In genomic region chr12:98397323-98398105, GRCh38 we compare ENCODE assay signal across 8 cellular contexts.
A peak's percentile ranks its signal among the peaks of the same experiment; 100 is the strongest.
DNase-seq lines count a peak whose midpoint lies in the region; ATAC-seq and TF ChIP-seq lines count a peak whose summit lies in the region.

No MANE protein-coding gene starts in this region.

- H3K27ac ChIP-seq in CD4-positive, alpha-beta T cell (ENCODE audit: low read depth, low read length): no peak overlapping the region

- CTCF ChIA-PET in CD4-positive, alpha-beta T cell (lab: Charles Lee): interaction anchor here (0.9 to 1.2 kb wide), 3 partner anchors 9 to 297 kb away, joined by 3 to 5 read pairs (median 3); no protein-coding TSS in a partner anchor
- CTCF ChIA-PET in activated CD8-positive, alpha-beta T cell treated with anti-CD3 and anti-CD28 coated beads for 36 hours (lab: Charles Lee): interaction anchor here (0.6 to 1.4 kb wide), 10 partner anchors 9 to 1248 kb away, joined by 3 to 9 read pairs (median 4); no protein-coding TSS in a partner anchor

- no peaks in the 10 kb centered on the region for H3K27me3 ChIP-seq in CD4-positive, alpha-beta T cell (ENCODE audit: control insufficient read depth, insufficient read depth, low read length)

- POLR2A ChIA-PET in CD4-positive, alpha-beta T cell (lab: Charles Lee): interaction anchor here (1.1 kb wide), 1 partner anchor 1490 kb away, joined by 3 read pairs; no protein-coding TSS in a partner anchor
- POLR2A ChIA-PET in activated CD8-positive, alpha-beta T cell treated with anti-CD3 and anti-CD28 coated beads for 36 hours (lab: Charles Lee): interaction anchor here (0.7 to 1.2 kb wide), 2 partner anchors 172 to 196 kb away, joined by 3 read pairs; partner anchors contain the start of gene SLC25A3

- no peaks in the 10 kb centered on the region for H3K9me3 Mint-ChIP-seq in CD4-positive, alpha-beta T cell
- no peaks in the 10 kb centered on the region for H3K9me3 Mint-ChIP-seq in activated CD8-positive, alpha-beta T cell treated with anti-CD3 and anti-CD28 coated beads for 36 hours
- H3K9me3 Mint-ChIP-seq in memory B cell: no peaks in the 10 kb centered on the region

- H3K4me1 Mint-ChIP-seq in CD4-positive, alpha-beta T cell (ENCODE audit: low read depth): peaks cover 28% of the 10 kb centered on the region
- H3K4me1 Mint-ChIP-seq in activated CD8-positive, alpha-beta T cell treated with anti-CD3 and anti-CD28 coated beads for 36 hours (ENCODE audit: low read depth): peaks cover 32% of the 10 kb centered on the region
- H3K4me1 Mint-ChIP-seq in memory B cell: peaks cover 7% of the 10 kb centered on the region

- peak overlapping the region; percentile 16 for H3K27ac Mint-ChIP-seq in CD4-positive, alpha-beta T cell
- peak overlapping the region; percentile 61 for H3K27ac Mint-ChIP-seq in activated CD8-positive, alpha-beta T cell treated with anti-CD3 and anti-CD28 coated beads for 36 hours
- peak overlapping the region; percentile 55 for H3K27ac Mint-ChIP-seq in memory B cell

- H3K4me3 Mint-ChIP-seq in CD4-positive, alpha-beta T cell: peak overlapping the region; percentile 75
- peak overlapping the region; percentile 67 for H3K4me3 Mint-ChIP-seq in activated CD8-positive, alpha-beta T cell treated with anti-CD3 and anti-CD28 coated beads for 36 hours
- peak overlapping the region; percentile 82 for H3K4me3 Mint-ChIP-seq in memory B cell

- H3K9me3 ChIP-seq in CD4-positive, alpha-beta T cell (ENCODE audit: control insufficient read depth, low read length): no peaks in the 10 kb centered on the region

- ATAC-seq in CD4-positive, alpha-beta T cell (ENCODE audit: poor library complexity): peak; percentile 96
- ATAC-seq in GM19438 (IDR thresholded peaks at IDR 0.05; ENCODE audit: low read depth, unreplicated experiment): peak; percentile 84
- ATAC-seq in HG03558 (IDR thresholded peaks at IDR 0.05; ENCODE audit: extremely low read depth, unreplicated experiment): peak; percentile 74
- peak; percentile 89 for ATAC-seq in activated CD8-positive, alpha-beta T cell treated with anti-CD3 and anti-CD28 coated beads for 36 hours
- peak; percentile 98 for ATAC-seq in memory B cell (ENCODE audit: low read depth)

- H3K36me3 Mint-ChIP-seq in CD4-positive, alpha-beta T cell (ENCODE audit: low read depth): no peaks in the 10 kb centered on the region
- H3K36me3 Mint-ChIP-seq in activated CD8-positive, alpha-beta T cell treated with anti-CD3 and anti-CD28 coated beads for 36 hours (ENCODE audit: low read depth): no peaks in the 10 kb centered on the region
- H3K36me3 Mint-ChIP-seq in memory B cell: no peaks in the 10 kb centered on the region

- intact Hi-C loops in CD4-positive, alpha-beta T cell (cut with DNase I, micrococcal nuclease): loop anchor here (1.0 to 5.0 kb wide), 6 partner anchors 1089 to 1820 kb away; no protein-coding TSS in a partner anchor
- intact Hi-C loops in activated CD8-positive, alpha-beta T cell treated with anti-CD3 and anti-CD28 coated beads for 36 hours (cut with micrococcal nuclease): no loop called here

- TF ChIP-seq CTCF in CD4-positive, alpha-beta T cell (IDR thresholded peaks at IDR 0.05): peak; percentile 82
- peak; percentile 77 for TF ChIP-seq CTCF in activated CD8-positive, alpha-beta T cell treated with anti-CD3 and anti-CD28 coated beads for 36 hours (IDR thresholded peaks at IDR 0.05)

- DNase-seq in CD4-positive, alpha-beta T cell: peak; percentile 67 to 83 (median 74)
- DNase-seq in NCI-H526 treated with DMSO at 0.1 percent for 48 hours (lab: John Stamatoyannopoulos, UW) (peak; percentile 81), memory B cell (ENCODE audit: low spot score in 2 of 2) (peak; percentile 66 to 75)
- DNase-seq in activated CD8-positive, alpha-beta T cell treated with anti-CD3 and anti-CD28 coated beads for 36 hours: peak; percentile 88
- peak; percentile 69 for DNase-seq in effector CD8-positive, alpha-beta T cell (lab: John Stamatoyannopoulos, UW)
- DNase-seq in stimulated activated CD8-positive, alpha-beta memory T cell treated with anti-CD3 and anti-CD28 coated beads, Interleukin-12 subunit alpha, Interleukin-12 subunit beta, amount 100 ng/mL, for 24 hours (ENCODE audit: extremely low read depth): peak; percentile 45

- no peaks in the 10 kb centered on the region for H3K27me3 Mint-ChIP-seq in CD4-positive, alpha-beta T cell
- no peaks in the 10 kb centered on the region for H3K27me3 Mint-ChIP-seq in activated CD8-positive, alpha-beta T cell treated with anti-CD3 and anti-CD28 coated beads for 36 hours
- H3K27me3 Mint-ChIP-seq in memory B cell: peaks cover 2% of the 10 kb centered on the region
